ENCODE assay signal across 8 cellular contexts in the genomic region with DNA sequence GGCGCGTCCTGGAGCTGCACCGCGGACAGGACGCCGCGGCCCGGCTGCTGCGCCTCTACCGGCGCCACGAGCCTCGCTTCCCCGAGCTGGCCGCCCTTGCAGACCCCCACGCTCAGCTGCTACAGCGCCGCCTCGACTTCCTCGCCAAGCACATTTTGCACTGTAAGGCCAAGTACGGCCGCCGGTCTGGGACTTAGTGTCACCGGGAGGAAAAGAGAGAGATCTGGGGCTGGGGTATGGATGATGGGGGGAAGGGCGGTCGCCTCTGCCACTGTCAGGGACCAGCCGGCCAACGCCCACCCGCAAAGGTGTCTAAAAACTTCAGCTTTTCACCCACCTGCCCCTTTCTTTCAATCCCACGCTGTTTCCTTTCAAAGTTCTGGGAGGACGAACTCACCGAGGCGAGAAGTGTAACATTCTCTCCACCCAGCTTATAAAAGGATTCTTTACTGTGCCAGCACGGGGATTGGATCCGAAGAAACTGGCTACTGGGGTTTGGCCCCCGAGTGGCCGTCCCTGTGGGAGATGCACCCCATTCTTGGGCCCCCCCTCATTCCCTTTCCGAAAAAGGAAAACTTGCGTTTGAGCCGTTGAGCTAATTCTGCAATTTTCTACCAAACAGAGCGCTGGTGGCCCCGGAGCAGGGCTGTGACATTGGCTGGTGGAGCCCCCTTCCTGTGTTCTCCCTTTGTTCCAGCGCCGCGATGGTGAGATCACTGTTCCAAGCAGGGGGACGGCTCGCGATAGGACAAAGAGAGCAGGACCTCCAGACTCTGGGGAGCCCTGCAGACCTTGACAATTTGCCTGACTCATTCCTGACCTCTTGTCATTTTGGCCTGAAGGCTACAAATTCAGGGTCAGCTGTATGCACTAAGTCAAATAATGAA. TPM values are rescaled to one million over a fixed set of nuclear protein-coding genes. Genes with fewer than 3 reads are reported as not detected.
A peak's percentile ranks its signal among the peaks of the same experiment; 100 is the strongest.
DNase-seq lines count a peak whose midpoint lies in the region; ATAC-seq lines count a peak whose summit lies in the region.

No MANE protein-coding gene starts in this region.

- peaks cover 10 to 11% of the 10 kb centered on the region in 2 donors for H3K4me1 ChIP-seq in esophagus (ENCODE audit: control insufficient read depth in 2 of 2, insufficient read depth in 2 of 2, low read length in 1 of 2)

- H3K27ac ChIP-seq in SK-N-MC (no peak overlapping the region), esophagus (ENCODE audit: low read depth in 2 of 2, low read length in 1 of 2) (no peak overlapping the region)

- peak; percentile 27 for ATAC-seq in HG02885 (IDR thresholded peaks at IDR 0.05; ENCODE audit: poor library complexity, unreplicated experiment)
- peak; percentile 24 to 40 for ATAC-seq in naive B cell (ENCODE audit: low read depth in 2 of 2)
- ATAC-seq in HG03342 (IDR thresholded peaks at IDR 0.05; ENCODE audit: unreplicated experiment) = no peak
- ATAC-seq in GM18517 (IDR thresholded peaks at IDR 0.05; ENCODE audit: unreplicated experiment) = no peak

- no peaks in the 10 kb centered on the region for H3K27me3 ChIP-seq in esophagus (ENCODE audit: control insufficient read depth in 1 of 2, insufficient read depth in 2 of 2, low read length in 2 of 2)

- peak overlapping the region; percentile 69 to 86 (median 79) for H3K4me3 Mint-ChIP-seq in naive B cell

- H3K36me3 Mint-ChIP-seq in naive B cell = no peaks in the 10 kb centered on the region

- no peaks in the 10 kb centered on the region for H3K36me3 ChIP-seq in SK-N-MC (ENCODE audit: insufficient read depth, low read length)
- H3K36me3 ChIP-seq in esophagus (ENCODE audit: control insufficient read depth in 2 of 2, insufficient read depth in 2 of 2, low read length in 1 of 2) = no peaks in the 10 kb centered on the region

- peaks cover 0 to 1% (median 0%) of the 10 kb centered on the region in 7 donors for H3K9me3 Mint-ChIP-seq in naive B cell

- H3K9ac ChIP-seq in SK-N-MC (ENCODE audit: insufficient read length) = no peak overlapping the region

- DNase-seq in NCI-H345 (lab: John Stamatoyannopoulos, UW) = peak; percentile 31
- no peak for DNase-seq in NCI-H345 treated with DMSO at 0.1 percent for 48 hours (lab: John Stamatoyannopoulos, UW; ENCODE audit: unreplicated experiment)
- DNase-seq in SK-N-MC (ENCODE audit: low read depth, low spot score) = no peak
- DNase-seq in naive B cell = no peak

- peak overlapping the region in 1 of 6 donors; percentile 15 for H3K27ac Mint-ChIP-seq in naive B cell

- peak overlapping the region; percentile 81 for H3K4me3 ChIP-seq in SK-N-MC
- H3K4me3 ChIP-seq in esophagus (ENCODE audit: low read depth in 1 of 2, low read length in 2 of 2) = peak overlapping the region; percentile 56 to 62

- 5% methylated on average over 48 of the region's 48 CpGs for WGBS in esophagus, 2 donors

- H3K4me1 Mint-ChIP-seq in naive B cell = peaks cover 5 to 23% (median 10%) of the 10 kb centered on the region in 3 donors

- peaks cover 26 to 54% (median 54%) of the 10 kb centered on the region in 3 donors for H3K27me3 Mint-ChIP-seq in naive B cell

- H3K9me3 ChIP-seq in SK-N-MC (ENCODE audit: low read depth, low read length) (no peaks in the 10 kb centered on the region), esophagus (ENCODE audit: control insufficient read depth in 2 of 2, insufficient read depth in 1 of 2, low read depth in 1 of 2, low read length in 1 of 2) (no peaks in the 10 kb centered on the region)

RNA-seq across cellular contexts. Expression of a gene that starts 1.7 kb away (rescaled TPM):
- polyA plus RNA-seq in esophagus (1 to 10 TPM; 3.1 to 5.0 TPM), naive B cell (ENCODE audit: low read depth in 6 of 6) (under 1 TPM in 2 of 6 donors, not detected in 4; 0.21 to 0.32 TPM)

RNA-seq across cellular contexts. Expression of a gene that starts 42.6 kb away (rescaled TPM):
- polyA plus RNA-seq in esophagus = 1 to 10 TPM; 3.1 to 6.2 TPM
- 10 to 100 TPM; 37.2 to 69.6 (median 59.6) TPM for polyA plus RNA-seq in naive B cell (ENCODE audit: low read depth in 6 of 6)

Comparison
In these comparisons a context has a peak if more than half of its experiments do, and no peak if none do; other contexts are left out.
1. ATAC-seq: peak in HG02885 (single experiment) and naive B cell (2 of 2); none in HG03342 (single experiment) and GM18517 (single experiment).
2. RNA of a gene that starts 42.6 kb away (polyA plus RNA-seq): 37.2 to 69.6 TPM in naive B cell; 3.1 to 6.2 TPM in esophagus; every median in the first group is over 4 times any median in the second.